In genomic region chr13:94119360-94119936, GRCh38 we compare ENCODE assay signal across 21 cellular contexts.
DNase-seq lines count a peak whose midpoint lies in the region; ATAC-seq, FAIRE-seq and TF ChIP-seq lines count a peak whose summit lies in the region.
"Had no signal": no experiment of that assay in that cellular context is flagged by ENCODE, and none has a peak within 500 bp of the region (broad histone marks: within the 10 kb centered on the region; RNA-seq: fewer than 3 reads in every experiment).

No MANE protein-coding gene starts in this region.

- 17 to 23% methylated on average over 7 of the region's 7 CpGs for WGBS in body of pancreas, 2 donors

- no peak for DNase-seq in H54 (ENCODE audit: insufficient read length, low spot score)
- peak; percentile 34 to 64 (median 54) for DNase-seq in body of pancreas
- peak in 1 of 2 donors; percentile 51 for DNase-seq in left lung
- peak; percentile 94 for DNase-seq in renal cortical epithelial cell (ENCODE audit: low read depth)
- no peak for DNase-seq in ureter (ENCODE audit: low spot score)
- no peak for DNase-seq in immature natural killer cell
- DNase-seq in endothelial cell (ENCODE audit: low spot score), result no peak
- DNase-seq: activated T-cell treated with anti-CD3 and anti-CD28 coated beads, Interleukin-2, amount 50 U/mL, for 4 hours; COR-L47; heart right ventricle; MM.1S; NCI-H1694; T-helper 9 cell had no signal

- FAIRE-seq in H54 (lab: Jason Lieb, UNC), result peak; percentile 38

- H3K9me3 Mint-ChIP-seq in immature natural killer cell (no peaks in the 10 kb centered on the region), endothelial cell (ENCODE audit: unreplicated experiment) (no peaks in the 10 kb centered on the region)
- H3K9me3 Mint-ChIP-seq: activated naive CD4-positive, alpha-beta T cell treated with anti-CD3 and anti-CD28 coated beads, Interleukin-2, amount 50 U/mL, for 24 hours; activated T-cell treated with anti-CD3 and anti-CD28 coated beads, Interleukin-2, amount 50 U/mL, for 4 hours; stimulated activated effector memory CD8-positive, alpha-beta T cell treated with anti-CD3 and anti-CD28 coated beads, Interleukin-12 subunit alpha, Interleukin-12 subunit beta, amount 100 ng/mL, for 72 hours had no signal

- no peak overlapping the region for H3K27ac Mint-ChIP-seq in immature natural killer cell
- no peak overlapping the region for H3K27ac Mint-ChIP-seq in endothelial cell (ENCODE audit: unreplicated experiment)
- H3K27ac Mint-ChIP-seq: activated naive CD4-positive, alpha-beta T cell treated with anti-CD3 and anti-CD28 coated beads, Interleukin-2, amount 50 U/mL, for 24 hours; stimulated activated effector memory CD8-positive, alpha-beta T cell treated with anti-CD3 and anti-CD28 coated beads, Interleukin-12 subunit alpha, Interleukin-12 subunit beta, amount 100 ng/mL, for 72 hours had no signal

- H3K27me3 ChIP-seq in body of pancreas (no peaks in the 10 kb centered on the region), left lung (no peaks in the 10 kb centered on the region)
- H3K27me3 ChIP-seq: heart right ventricle had no signal

- TF ChIP-seq CTCF in body of pancreas (IDR thresholded peaks at IDR 0.05) (peak in 3 of 7 experiments; percentile 27 to 42 (median 40)), left lung (IDR thresholded peaks at IDR 0.05) (no peak), endothelial cell (IDR thresholded peaks at IDR 0.05; ENCODE audit: unreplicated experiment) (no peak)

- H3K27me3 Mint-ChIP-seq in immature natural killer cell (ENCODE audit: low read depth in 3 of 3) (peaks cover 2 to 3% (median 2%) of the 10 kb centered on the region in 3 donors), endothelial cell (ENCODE audit: unreplicated experiment) (no peaks in the 10 kb centered on the region)

- H3K36me3 Mint-ChIP-seq in immature natural killer cell, result no peaks in the 10 kb centered on the region
- no peaks in the 10 kb centered on the region for H3K36me3 Mint-ChIP-seq in endothelial cell (ENCODE audit: low read depth, unreplicated experiment)
- H3K36me3 Mint-ChIP-seq: activated naive CD4-positive, alpha-beta T cell treated with anti-CD3 and anti-CD28 coated beads, Interleukin-2, amount 50 U/mL, for 24 hours; stimulated activated effector memory CD8-positive, alpha-beta T cell treated with anti-CD3 and anti-CD28 coated beads, Interleukin-12 subunit alpha, Interleukin-12 subunit beta, amount 100 ng/mL, for 72 hours had no signal

- H3K36me3 ChIP-seq in body of pancreas (replicated peaks in 1 of 2; ENCODE audit: insufficient read depth in 1 of 2, low read depth in 2 of 2), result no peaks in the 10 kb centered on the region
- H3K36me3 ChIP-seq in left lung, result no peaks in the 10 kb centered on the region
- H3K36me3 ChIP-seq: HAP-1, heart right ventricle, thoracic aorta had no signal

- ATAC-seq in body of pancreas, result peak; percentile 76
- ATAC-seq in left lung, result peak; percentile 82
- no peak for ATAC-seq in GM18873 (IDR thresholded peaks at IDR 0.05; ENCODE audit: low FRiP score, unreplicated experiment)
- ATAC-seq: activated CD4-positive, CD25-positive, alpha-beta regulatory T cell treated with anti-CD3 and anti-CD28 coated beads, Interleukin-2, amount 50 U/mL, for 24 hours; activated T-cell treated with anti-CD3 and anti-CD28 coated beads, Interleukin-2, amount 50 U/mL, for 4 hours; SK-N-SH treated with all-trans-retinoic acid at 6 μM for 48 hours; stimulated activated effector memory CD8-positive, alpha-beta T cell treated with anti-CD3 and anti-CD28 coated beads, Interleukin-12 subunit alpha, Interleukin-12 subunit beta, amount 100 ng/mL, for 72 hours had no signal

- H3K4me1 ChIP-seq in body of pancreas (peaks cover 23% of the 10 kb centered on the region), left lung (no peaks in the 10 kb centered on the region)
- H3K4me1 ChIP-seq: heart right ventricle had no signal

- H3K4me1 Mint-ChIP-seq in immature natural killer cell (no peaks in the 10 kb centered on the region), endothelial cell (ENCODE audit: unreplicated experiment) (peaks cover 8% of the 10 kb centered on the region)
- H3K4me1 Mint-ChIP-seq: activated naive CD4-positive, alpha-beta T cell treated with anti-CD3 and anti-CD28 coated beads, Interleukin-2, amount 50 U/mL, for 24 hours; stimulated activated effector memory CD8-positive, alpha-beta T cell treated with anti-CD3 and anti-CD28 coated beads, Interleukin-12 subunit alpha, Interleukin-12 subunit beta, amount 100 ng/mL, for 72 hours had no signal

- H3K4me3 ChIP-seq in body of pancreas (no peak overlapping the region), left lung (no peak overlapping the region)
- H3K4me3 ChIP-seq: HAP-1, thoracic aorta had no signal

- intact Hi-C loops in body of pancreas (cut with DNase I) (no loop called here), left lung (cut with DNase I) (no loop called here)

- H3K27ac ChIP-seq in body of pancreas, result peak overlapping the region in 3 of 4 donors; percentile 0 to 31 (median 7)
- H3K27ac ChIP-seq in left lung, result no peak overlapping the region
- H3K27ac ChIP-seq: heart right ventricle, HL-60, thoracic aorta had no signal

- TF ChIP-seq POLR2A in H54 (IDR thresholded peaks at IDR 0.05; ENCODE audit: low read depth, low read length) (no peak), body of pancreas (IDR thresholded peaks at IDR 0.05) (no peak)

- H3K9me3 ChIP-seq in body of pancreas (no peaks in the 10 kb centered on the region), left lung (no peaks in the 10 kb centered on the region)
- H3K9me3 ChIP-seq: HAP-1, heart right ventricle, thoracic aorta had no signal

- H3K4me3 Mint-ChIP-seq in immature natural killer cell, result no peak overlapping the region
- no peak overlapping the region for H3K4me3 Mint-ChIP-seq in endothelial cell (ENCODE audit: unreplicated experiment)
- H3K4me3 Mint-ChIP-seq: activated naive CD4-positive, alpha-beta T cell treated with anti-CD3 and anti-CD28 coated beads, Interleukin-2, amount 50 U/mL, for 24 hours; activated T-cell treated with anti-CD3 and anti-CD28 coated beads, Interleukin-2, amount 50 U/mL, for 4 hours; stimulated activated effector memory CD8-positive, alpha-beta T cell treated with anti-CD3 and anti-CD28 coated beads, Interleukin-12 subunit alpha, Interleukin-12 subunit beta, amount 100 ng/mL, for 72 hours had no signal

Comparison
In these comparisons a context has a peak if more than half of its experiments do, and no peak if none do; other contexts are left out.
1. DNase-seq: peak in body of pancreas (4 of 4) and renal cortical epithelial cell (single experiment); none in H54 (single experiment), ureter (single experiment), immature natural killer cell (0 of 3) and endothelial cell (single experiment).
2. H3K27ac ChIP-seq: peak in body of pancreas (3 of 4); none in left lung (0 of 2).